Comparison of ENCODE assay signal across 12 cellular contexts in genomic region chr19:44692379-44692721, GRCh38. TPM values are rescaled to one million over a fixed set of nuclear protein-coding genes. Genes with fewer than 3 reads are reported as not detected.
DNase-seq lines count a peak whose midpoint lies in the region; ATAC-seq and TF ChIP-seq lines count a peak whose summit lies in the region.
"Had no signal": no experiment of that assay in that cellular context is flagged by ENCODE, and none has a peak within 500 bp of the region (broad histone marks: within the 10 kb centered on the region; RNA-seq: fewer than 3 reads in every experiment).

No MANE protein-coding gene starts in this region.

- POLR2A ChIA-PET in PC-9 (lab: Charles Lee; ENCODE audit: unreplicated experiment): interaction anchor here (0.6 to 0.7 kb wide), 2 partner anchors 29 to 32 kb away, joined by 6 read pairs; no protein-coding TSS in a partner anchor

- TSS peak; percentile 40 for BruUV-seq in PC-9 (replicated peaks; lab: Mats Ljungman, UMichigan)

- H3K9me2 ChIP-seq in PC-9 (ENCODE audit: insufficient read depth): no peaks in the 10 kb centered on the region

- no peaks in the 10 kb centered on the region for H3K79me2 ChIP-seq in PC-9 (ENCODE audit: low read depth)

- H3K4me1 ChIP-seq in heart left ventricle (peaks cover 0 to 39% (median 20%) of the 10 kb centered on the region in 12 donors), PC-9 (replicated peaks; ENCODE audit: insufficient read depth) (peaks cover 75% of the 10 kb centered on the region), esophagus (ENCODE audit: control insufficient read depth in 2 of 2, insufficient read depth in 2 of 2, low read length in 1 of 2) (peaks cover 0 to 14% of the 10 kb centered on the region in 2 donors), thyroid gland (peaks cover 20 to 46% of the 10 kb centered on the region in 2 donors)

- H3K27ac ChIP-seq in heart left ventricle (peak overlapping the region in 7 of 12 donors; percentile 19 to 77 (median 72)), PC-9 (peak overlapping the region; percentile 100), esophagus (ENCODE audit: low read depth in 2 of 2, low read length in 1 of 2) (peak overlapping the region; percentile 78 to 82), thyroid gland (peak overlapping the region; percentile 79 to 85 (median 85))

- no peak for DNase-seq in heart left ventricle
- DNase-seq in cardiac septum (ENCODE audit: low spot score): no peak
- no peak for DNase-seq in PC-9
- DNase-seq in thyroid gland: no peak
- DNase-seq in NCI-H2081 treated with DMSO at 0.1 percent for 48 hours (lab: John Stamatoyannopoulos, UW): no peak
- DNase-seq in activated effector memory CD4-positive, alpha-beta T cell treated with Interleukin-2 at 50 U/mL for 16 hours: no peak
- no peak for DNase-seq in NCI-H146 (lab: John Stamatoyannopoulos, UW)
- DNase-seq: COR-L47 had no signal

- no peak for TF ChIP-seq POLR2A in heart left ventricle (IDR thresholded peaks at IDR 0.05)
- TF ChIP-seq POLR2A in thyroid gland (IDR thresholded peaks at IDR 0.05): no peak

- H3K9me3 ChIP-seq in heart left ventricle (no peaks in the 10 kb centered on the region), PC-9 (ENCODE audit: insufficient read depth, low read depth) (no peaks in the 10 kb centered on the region), esophagus (ENCODE audit: control insufficient read depth in 2 of 2, insufficient read depth in 1 of 2, low read depth in 1 of 2, low read length in 1 of 2) (no peaks in the 10 kb centered on the region), thyroid gland (no peaks in the 10 kb centered on the region)
- H3K9me3 ChIP-seq: MG63 had no signal

- no peaks in the 10 kb centered on the region for H4K20me1 ChIP-seq in PC-9 (ENCODE audit: insufficient read depth)

- intact Hi-C loops in heart left ventricle (cut with DNase I): no loop called here
- intact Hi-C loops in cardiac septum (cut with DNase I): no loop called here
- intact Hi-C loops in PC-9 (cut with micrococcal nuclease; ENCODE audit: unreplicated experiment): loop anchor here (1.0 kb wide), 1 partner anchor 49 kb away; no protein-coding TSS in a partner anchor
- intact Hi-C loops in thyroid gland (cut with DNase I): no loop called here

- H3F3A ChIP-seq in PC-9 (ENCODE audit: insufficient read depth, low read depth): peaks cover 62% of the 10 kb centered on the region

- no peak for ATAC-seq in heart left ventricle

- H3K27me3 ChIP-seq in heart left ventricle (no peaks in the 10 kb centered on the region), PC-9 (ENCODE audit: insufficient read depth, low read depth) (no peaks in the 10 kb centered on the region), esophagus (ENCODE audit: control insufficient read depth in 1 of 2, insufficient read depth in 2 of 2, low read length in 2 of 2) (no peaks in the 10 kb centered on the region), thyroid gland (no peaks in the 10 kb centered on the region)
- H3K27me3 ChIP-seq: MG63 had no signal

- TF ChIP-seq CTCF in heart left ventricle (IDR thresholded peaks at IDR 0.05): no peak
- TF ChIP-seq CTCF in PC-9 (conservative IDR thresholded peaks at IDR 0.05): no peak
- TF ChIP-seq CTCF in thyroid gland (IDR thresholded peaks at IDR 0.05): no peak

- H3K4me2 ChIP-seq in PC-9: peak overlapping the region; percentile 78

- CTCF ChIA-PET in PC-9 (lab: Charles Lee): interaction anchor here (1.0 kb wide), 1 partner anchor 26 kb away, joined by 3 read pairs; no protein-coding TSS in a partner anchor

- 45 to 78% (median 57%) methylated on average over 5 of the region's 5 CpGs for WGBS in heart left ventricle, 4 donors
- 29 to 36% methylated on average over 5 of the region's 5 CpGs for WGBS in esophagus, 2 donors
- WGBS in thyroid gland, 2 donors: 49 to 75% methylated on average over 5 of the region's 5 CpGs

- no peaks in the 10 kb centered on the region for H3K36me3 ChIP-seq in heart left ventricle
- no peaks in the 10 kb centered on the region for H3K36me3 ChIP-seq in PC-9 (ENCODE audit: low read depth)
- H3K36me3 ChIP-seq in esophagus (ENCODE audit: control insufficient read depth in 2 of 2, insufficient read depth in 2 of 2, low read length in 1 of 2): no peaks in the 10 kb centered on the region
- no peaks in the 10 kb centered on the region for H3K36me3 ChIP-seq in thyroid gland
- H3K36me3 ChIP-seq: MG63 had no signal

- H3K4me3 ChIP-seq in heart left ventricle (peak overlapping the region in 1 of 12 donors; percentile 1), PC-9 (peak overlapping the region; percentile 43; the same call in 1 of the 2 replicates), esophagus (ENCODE audit: low read depth in 1 of 2, low read length in 2 of 2) (no peak overlapping the region), thyroid gland (replicated peaks in 1 of 3) (no peak overlapping the region)
- H3K4me3 ChIP-seq: MG63 had no signal

- no peak overlapping the region; the same call in 1 of the 2 replicates for H2AFZ ChIP-seq in PC-9

RNA-seq across cellular contexts. Expression of gene CEACAM16, which starts 6.6 kb away (rescaled TPM):
- not detected for total RNA-seq in heart left ventricle
- polyA plus RNA-seq in heart left ventricle: not detected
- total RNA-seq in cardiac septum: not detected
- total RNA-seq in PC-9 (2021): not detected in 2 replicates
- under 1 TPM in 1 of 2 donors, not detected in 1; 0.16 TPM for polyA plus RNA-seq in esophagus
- under 1 TPM in 1 of 4 donors, not detected in 3; 0.40 TPM for total RNA-seq in thyroid gland
- total RNA-seq: esophagus mucosa, lower leg skin had no signal

RNA-seq across cellular contexts. Expression of gene CEACAM19, which starts 21.1 kb away (rescaled TPM):
- 1 to 10 TPM; 1.9 to 8.3 (median 5.1) TPM for total RNA-seq in heart left ventricle
- 10 to 100 TPM in 1 of 2 donors, 1 to 10 TPM in 1; 5.1 to 12.8 TPM for polyA plus RNA-seq in heart left ventricle
- 7.6 TPM for total RNA-seq in cardiac septum
- total RNA-seq in PC-9 (2021): 4.8 and 8.0 TPM in 2 replicates
- 1 to 10 TPM; 5.6 to 7.5 TPM for polyA plus RNA-seq in esophagus
- total RNA-seq in thyroid gland: 1 to 10 TPM in 3 of 4 donors, under 1 TPM in 1; 0.78 to 5.5 (median 3.8) TPM

RNA-seq across cellular contexts. Expression of gene PVR, which starts 48.6 kb away (rescaled TPM):
- total RNA-seq in heart left ventricle (100 to 1,000 TPM in 2 of 9 donors, 10 to 100 TPM in 7; 33.7 to 140 (median 49.1) TPM), cardiac septum (44.0 TPM), PC-9 (2021) (50.8 and 52.1 TPM in 2 replicates), thyroid gland (10 to 100 TPM; 25.4 to 36.5 (median 30.2) TPM)
- polyA plus RNA-seq in heart left ventricle (100 to 1,000 TPM in 1 of 2 donors, 10 to 100 TPM in 1; 34.1 to 143 TPM), esophagus (10 to 100 TPM in 1 of 2 donors, 1 to 10 TPM in 1; 9.5 to 10.2 TPM)

RNA-seq across cellular contexts. Expression of gene BCL3, which starts 56.2 kb away (rescaled TPM):
- total RNA-seq in heart left ventricle: 10 to 100 TPM; 11.7 to 90.5 (median 22.9) TPM
- 10 to 100 TPM; 18.6 to 18.9 TPM for polyA plus RNA-seq in heart left ventricle
- 41.5 TPM for total RNA-seq in cardiac septum
- 36.1 and 38.9 TPM in 2 replicates for total RNA-seq in PC-9 (2021)
- polyA plus RNA-seq in esophagus: 100 to 1,000 TPM in 1 of 2 donors, 10 to 100 TPM in 1; 64.5 to 107 TPM
- 10 to 100 TPM; 12.4 to 56.2 (median 16.8) TPM for total RNA-seq in thyroid gland
